ENCODE assay signal across 31 cellular contexts in the genomic region with DNA sequence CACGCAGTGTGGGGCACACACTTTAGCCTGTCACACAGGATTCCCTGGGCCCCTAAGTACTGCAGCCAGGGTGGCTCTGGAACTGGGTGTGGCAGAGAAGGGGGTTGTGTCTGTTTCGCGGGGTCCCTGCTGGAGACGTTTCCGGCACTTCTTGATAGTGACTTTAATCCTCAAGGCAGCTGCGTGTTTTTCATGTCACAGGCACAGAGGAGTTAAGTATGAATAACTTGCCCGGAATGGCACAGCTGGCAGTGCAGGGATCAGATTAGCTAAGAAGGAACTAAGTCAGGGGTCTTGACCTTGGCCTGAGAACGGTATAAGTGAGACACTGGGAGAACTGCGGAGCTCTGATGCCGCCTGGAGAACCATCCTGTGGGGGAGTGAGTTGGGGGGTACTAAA. TPM values are rescaled to one million over a fixed set of nuclear protein-coding genes. Genes with fewer than 3 reads are reported as not detected.
"Had no signal": no experiment of that assay in that cellular context is flagged by ENCODE, and none has a peak within 500 bp of the region (broad histone marks: within the 10 kb centered on the region; RNA-seq: fewer than 3 reads in every experiment).

No MANE protein-coding gene starts in this region.

- H3K27me3 ChIP-seq: breast epithelium, SJSA1 had no signal

- H3K4me3 ChIP-seq: breast epithelium, K562, SJSA1 had no signal

- H3K27ac Mint-ChIP-seq: activated B cell treated with CpG ODN at 0.5 μM for 24 hours; activated CD4-positive, alpha-beta memory T cell treated with anti-CD3 and anti-CD28 coated beads for 36 hours; activated CD4-positive, alpha-beta T cell treated with anti-CD3 and anti-CD28 coated beads, Interleukin-2, amount 10 ng/mL, durations not matched to agents 7 days and 5 days; activated naive CD4-positive, alpha-beta T cell treated with anti-CD3 and anti-CD28 coated beads, Interleukin-2, amount 50 U/mL, for 24 hours; activated T-cell treated with anti-CD3 and anti-CD28 coated beads, Interleukin-2, amount 50 U/mL, for 24 hours; activated T-helper 1 cell treated with anti-CD3 and anti-CD28 coated beads, Interleukin-12 subunit alpha, Interleukin-12 subunit beta, Interleukin-2, Interleukin-4 antibody, amounts not matched to agents 30 ng/mL and 10 ng/mL and 1 ng/mL, durations not matched to agents 14 hours and 24 hours and 36 hours; T-helper 1 cell treated with Interleukin-12 subunit alpha and Interleukin-12 subunit beta and Interleukin-4 antibody, amounts not matched to agents 30 μg/mL and 1 μg/mL, for 36 hours had no signal

- H3K4me1 ChIP-seq: breast epithelium, SJSA1 had no signal

- H3K36me3 ChIP-seq: breast epithelium, SJSA1 had no signal

- H3K4me3 Mint-ChIP-seq: activated B cell treated with CpG ODN at 0.5 μM for 24 hours; activated CD4-positive, alpha-beta memory T cell treated with anti-CD3 and anti-CD28 coated beads for 36 hours; activated CD4-positive, alpha-beta T cell treated with anti-CD3 and anti-CD28 coated beads, Interleukin-2, amount 10 ng/mL, durations not matched to agents 7 days and 5 days; activated naive CD4-positive, alpha-beta T cell treated with anti-CD3 and anti-CD28 coated beads, Interleukin-2, amount 50 U/mL, for 24 hours; activated T-cell treated with anti-CD3 and anti-CD28 coated beads, Interleukin-2, amount 50 U/mL, for 24 hours; activated T-helper 1 cell treated with anti-CD3 and anti-CD28 coated beads, Interleukin-12 subunit alpha, Interleukin-12 subunit beta, Interleukin-2, Interleukin-4 antibody, amounts not matched to agents 30 ng/mL and 10 ng/mL and 1 ng/mL, durations not matched to agents 14 hours and 24 hours and 36 hours; T-helper 1 cell treated with Interleukin-12 subunit alpha and Interleukin-12 subunit beta and Interleukin-4 antibody, amounts not matched to agents 30 μg/mL and 1 μg/mL, for 36 hours had no signal

- H3K27me3 Mint-ChIP-seq: activated B cell treated with CpG ODN at 0.5 μM for 24 hours; activated CD4-positive, alpha-beta memory T cell treated with anti-CD3 and anti-CD28 coated beads for 36 hours; activated CD4-positive, alpha-beta T cell treated with anti-CD3 and anti-CD28 coated beads, Interleukin-2, amount 10 ng/mL, durations not matched to agents 7 days and 5 days; activated naive CD4-positive, alpha-beta T cell treated with anti-CD3 and anti-CD28 coated beads, Interleukin-2, amount 50 U/mL, for 24 hours; activated T-cell treated with anti-CD3 and anti-CD28 coated beads, Interleukin-2, amount 50 U/mL, for 24 hours had no signal

- H3K9me3 Mint-ChIP-seq: activated T-helper 1 cell treated with anti-CD3 and anti-CD28 coated beads, Interleukin-12 subunit alpha, Interleukin-12 subunit beta, Interleukin-2, Interleukin-4 antibody, amounts not matched to agents 30 ng/mL and 10 ng/mL and 1 ng/mL, durations not matched to agents 14 hours and 24 hours and 36 hours had no signal

- DNase-seq: activated B cell treated with CpG ODN at 0.5 μM for 24 hours; activated CD4-positive, alpha-beta memory T cell treated with anti-CD3 and anti-CD28 coated beads for 36 hours; activated CD4-positive, alpha-beta T cell treated with anti-CD3 and anti-CD28 coated beads, Interleukin-2, amount 10 ng/mL, durations not matched to agents 7 days and 5 days; activated effector memory CD4-positive, alpha-beta T cell treated with Interleukin-2 at 50 U/mL for 16 hours; activated naive CD4-positive, alpha-beta T cell; caudate nucleus; Kasumi-1; NCI-H1048; NCI-H1417; NCI-H1694; NCI-H2029; NCI-H2107; NCI-H2171 treated with DMSO at 0.1 percent for 48 hours; NCI-H226; NCI-H526; NCI-H774; NK-92 treated with Interleukin-12 subunit alpha and Interleukin-12 subunit beta, amount 100 ng/mL, for 24 hours; OCI-M1; RPMI8226 had no signal

- H3K4me1 Mint-ChIP-seq: activated B cell treated with CpG ODN at 0.5 μM for 24 hours; activated CD4-positive, alpha-beta T cell treated with anti-CD3 and anti-CD28 coated beads, Interleukin-2, amount 10 ng/mL, durations not matched to agents 7 days and 5 days; activated naive CD4-positive, alpha-beta T cell treated with anti-CD3 and anti-CD28 coated beads, Interleukin-2, amount 50 U/mL, for 24 hours had no signal

- H3K9me3 ChIP-seq: breast epithelium, SJSA1 had no signal

- H3K36me3 Mint-ChIP-seq: activated CD4-positive, alpha-beta memory T cell treated with anti-CD3 and anti-CD28 coated beads for 36 hours had no signal

- H3K27ac ChIP-seq: breast epithelium, SJSA1 had no signal

RNA-seq across cellular contexts. Expression of a gene that starts 7.5 kb away (rescaled TPM):
- total RNA-seq: activated CD4-positive, alpha-beta memory T cell treated with anti-CD3 and anti-CD28 coated beads for 36 hours; activated CD8-positive, alpha-beta memory T cell treated with anti-CD3 and anti-CD28 coated beads for 36 hours; K562; NCI-H460; Right ventricle myocardium inferior; SJSA1 had no signal
- polyA plus RNA-seq: aorta, K562 had no signal

RNA-seq across cellular contexts. Expression of a gene that starts 18.3 kb away (rescaled TPM):
- total RNA-seq: activated CD4-positive, alpha-beta memory T cell treated with anti-CD3 and anti-CD28 coated beads for 36 hours; activated CD8-positive, alpha-beta memory T cell treated with anti-CD3 and anti-CD28 coated beads for 36 hours; activated T-helper 1 cell treated with anti-CD3 and anti-CD28 coated beads, Interleukin-12 subunit alpha, Interleukin-12 subunit beta, Interleukin-2, Interleukin-4 antibody, amounts not matched to agents 30 ng/mL and 10 ng/mL and 1 ng/mL, durations not matched to agents 14 hours and 24 hours and 36 hours; cerebellum; K562; NCI-H460; Right ventricle myocardium inferior; SJSA1 had no signal
- polyA plus RNA-seq: aorta, K562 had no signal

RNA-seq across cellular contexts. Expression of a gene that starts 28.7 kb away (rescaled TPM):
- total RNA-seq: activated CD8-positive, alpha-beta memory T cell treated with anti-CD3 and anti-CD28 coated beads for 36 hours; activated T-helper 1 cell treated with anti-CD3 and anti-CD28 coated beads, Interleukin-12 subunit alpha, Interleukin-12 subunit beta, Interleukin-2, Interleukin-4 antibody, amounts not matched to agents 30 ng/mL and 10 ng/mL and 1 ng/mL, durations not matched to agents 14 hours and 24 hours and 36 hours; cerebellum; K562; NCI-H460; Right ventricle myocardium inferior; SJSA1 had no signal
- polyA plus RNA-seq: K562 had no signal

RNA-seq across cellular contexts. Expression of a gene that starts 45.8 kb away (rescaled TPM):
- total RNA-seq: activated CD4-positive, alpha-beta memory T cell treated with anti-CD3 and anti-CD28 coated beads for 36 hours; activated CD4-positive, alpha-beta T cell treated with anti-CD3 and anti-CD28 coated beads, Interleukin-2, amount 10 ng/mL, durations not matched to agents 7 days and 5 days; activated CD8-positive, alpha-beta memory T cell treated with anti-CD3 and anti-CD28 coated beads for 36 hours; activated T-helper 1 cell treated with anti-CD3 and anti-CD28 coated beads, Interleukin-12 subunit alpha, Interleukin-12 subunit beta, Interleukin-2, Interleukin-4 antibody, amounts not matched to agents 30 ng/mL and 10 ng/mL and 1 ng/mL, durations not matched to agents 14 hours and 24 hours and 36 hours; aorta; breast epithelium; cerebellum; K562; NCI-H460; Right ventricle myocardium inferior; SJSA1 had no signal
- polyA plus RNA-seq: K562 had no signal
